ENCODE assay signal across 10 cellular contexts in genomic region chr5:114362977-114363721, GRCh38. TPM values are rescaled to one million over a fixed set of nuclear protein-coding genes. Genes with fewer than 3 reads are reported as not detected.
DNase-seq lines count a peak whose midpoint lies in the region; ATAC-seq, FAIRE-seq and TF ChIP-seq lines count a peak whose summit lies in the region.
"Had no signal": no experiment of that assay in that cellular context is flagged by ENCODE, and none has a peak within 500 bp of the region (broad histone marks: within the 10 kb centered on the region; RNA-seq: fewer than 3 reads in every experiment).

No MANE protein-coding gene starts in this region.

- peak overlapping the region; percentile 35 for H4K5ac ChIP-seq in H1 (ENCODE audit: insufficient read length, low read depth, low read length)

- H3K27me3 Mint-ChIP-seq in Calu3 (ENCODE audit: unreplicated experiment) (peaks cover 35% of the 10 kb centered on the region), nephron (ENCODE audit: low read depth) (peaks cover 86% of the 10 kb centered on the region)

- peak overlapping the region; percentile 72 for H4K91ac ChIP-seq in H1 (replicated peaks; ENCODE audit: insufficient read length, low read length)

- H2AFZ ChIP-seq in H1 (ENCODE audit: low read length), result no peak overlapping the region

- H2BK5ac ChIP-seq in H1 (ENCODE audit: low read depth, low read length), result no peak overlapping the region; the same call in 1 of the 2 replicates

- H3K9ac ChIP-seq in H1 (replicated peaks in 1 of 4; ENCODE audit: extremely low read depth in 1 of 4, low read depth in 3 of 4, low read length in 3 of 4), result peak overlapping the region; percentile 46 to 84 (median 69)

- peaks cover 0 to 9% (median under 1%) of the 10 kb centered on the region in 4 experiments; a peak in 3 of 7 replicates for H3K4me1 ChIP-seq in H1 (replicated peaks in 1 of 4; ENCODE audit: control insufficient read depth in 3 of 4, insufficient read depth in 4 of 4, low read length in 3 of 4)
- no peaks in the 10 kb centered on the region for H3K4me1 ChIP-seq in effector memory CD4-positive, alpha-beta T cell (ENCODE audit: control insufficient read depth, insufficient read depth, low read length, poor library complexity, severe bottlenecking)

- no peak for TF ChIP-seq POLR2A in H1 (IDR thresholded peaks at IDR 0.05; ENCODE audit: control extremely low read depth in 1 of 2, low read depth in 2 of 2, low read length in 2 of 2)

- peaks cover 0 to 3% of the 10 kb centered on the region in 2 experiments for H4K20me1 ChIP-seq in H1 (replicated peaks in 1 of 2; ENCODE audit: control insufficient read depth in 1 of 2, insufficient read depth in 2 of 2, low read length in 2 of 2)

- H3K36me3 ChIP-seq in H1 (ENCODE audit: control insufficient read depth in 2 of 4, insufficient read depth in 4 of 4, low read length in 3 of 4), result peaks cover 0 to 41% (median 0%) of the 10 kb centered on the region in 4 experiments; a peak in 1 of 8 replicates
- no peaks in the 10 kb centered on the region for H3K36me3 ChIP-seq in effector memory CD4-positive, alpha-beta T cell (ENCODE audit: control insufficient read depth, insufficient read depth, low read length)

- POLR2A ChIA-PET in H1 (lab: Charles Lee; ENCODE audit: partially characterized antibody), result interaction anchor here (0.8 to 3.2 kb wide), 6 partner anchors 10 to 86 kb away, joined by 3 to 18 read pairs (median 4); no protein-coding TSS in a partner anchor

- H3K36me3 Mint-ChIP-seq in Calu3 (ENCODE audit: insufficient read depth, unreplicated experiment) (peaks cover 21% of the 10 kb centered on the region), nephron (ENCODE audit: low read depth) (no peaks in the 10 kb centered on the region)
- H3K36me3 Mint-ChIP-seq: activated naive CD8-positive, alpha-beta T cell had no signal

- no peak for TF ChIP-seq EP300 in H1 (IDR thresholded peaks at IDR 0.05; ENCODE audit: borderline replicate concordance in 1 of 2, low read depth in 2 of 2, low read length in 2 of 2)

- H3K9me3 Mint-ChIP-seq in Calu3 (ENCODE audit: low read depth, unreplicated experiment) (no peaks in the 10 kb centered on the region), nephron (no peaks in the 10 kb centered on the region)

- no peak overlapping the region for H3K23ac ChIP-seq in H1 (ENCODE audit: insufficient read length)

- TF ChIP-seq CTCF in Calu3 (IDR thresholded peaks at IDR 0.05; ENCODE audit: unreplicated experiment) (no peak), H1 (IDR thresholded peaks at IDR 0.05; ENCODE audit: control extremely low read depth in 1 of 3, insufficient read depth in 1 of 3, low read depth in 1 of 3, low read length in 3 of 3) (no peak), nephron (IDR thresholded peaks at IDR 0.05; ENCODE audit: unreplicated experiment in 3 of 3) (no peak)

- no peak overlapping the region for H3K27ac Mint-ChIP-seq in Calu3 (ENCODE audit: unreplicated experiment)
- H3K27ac Mint-ChIP-seq in nephron, result no peak overlapping the region
- H3K27ac Mint-ChIP-seq: activated naive CD8-positive, alpha-beta T cell had no signal

- H4K8ac ChIP-seq in H1 (ENCODE audit: extremely low read depth, insufficient read depth, low read length), result peak overlapping the region; percentile 69

- H3K18ac ChIP-seq in H1 (ENCODE audit: extremely low read depth, low read length), result peak overlapping the region; percentile 68; the same call in 1 of the 2 replicates

- peak overlapping the region; percentile 95 to 96 for H3K4me2 ChIP-seq in H1 (ENCODE audit: insufficient read depth in 1 of 2, low read depth in 2 of 2, low read length in 2 of 2)

- H3K79me2 ChIP-seq in H1 (ENCODE audit: control insufficient read depth in 1 of 2, insufficient read depth in 2 of 2, low read length in 2 of 2), result peaks cover 2 to 52% of the 10 kb centered on the region in 2 experiments; a peak in 3 of 4 replicates

- peak overlapping the region; percentile 99 for H3K4me3 Mint-ChIP-seq in Calu3 (ENCODE audit: low read depth, unreplicated experiment)
- H3K4me3 Mint-ChIP-seq in nephron, result peak overlapping the region; percentile 95 to 97 (median 95)
- H3K4me3 Mint-ChIP-seq: activated naive CD8-positive, alpha-beta T cell had no signal

- 2% methylated on average over 58 of the region's 61 CpGs; no CpG with 5 or more reads in 1 of the 2 experiments for WGBS in H1 (ENCODE audit: extremely low coverage in 1 of 2, insufficient coverage in 1 of 2, insufficient read length in 1 of 2, insufficient replicate concordance in 2 of 2, low coverage in 1 of 2, low lambda C conversion rate in 2 of 2, missing lambda C conversion rate in 1 of 2), 2 experiments

- H2BK20ac ChIP-seq in H1 (ENCODE audit: low read length), result no peak overlapping the region

- CTCF ChIA-PET in Calu3 (lab: Charles Lee), result no interaction called here
- CTCF ChIA-PET in H1 (lab: Charles Lee; ENCODE audit: partially characterized antibody), result interaction anchor here (1.1 to 12.4 kb wide), 3 partner anchors 37 to 344 kb away, joined by 3 to 176 read pairs (median 5); no protein-coding TSS in a partner anchor

- H2BK15ac ChIP-seq in H1 (ENCODE audit: low read length), result no peak overlapping the region

- H3K23me2 ChIP-seq in H1 (ENCODE audit: low read depth, low read length), result peaks cover 8% of the 10 kb centered on the region; the same call in 1 of the 2 replicates

- no peak for DNase-seq in Calu3
- DNase-seq in Jurkat, Clone E6-1 (ENCODE audit: low read depth, low spot score), result no peak
- DNase-seq in H1 (ENCODE audit: low read depth in 1 of 2, low spot score in 2 of 2), result peak in 1 of 2 experiments; percentile 55
- no peak for DNase-seq in effector memory CD4-positive, alpha-beta T cell
- no peak for DNase-seq in COLO829 (ENCODE audit: low spot score)
- DNase-seq in pons (ENCODE audit: low spot score), result no peak
- DNase-seq: NCI-H1048 had no signal

- no peaks in the 10 kb centered on the region for H3K9me3 ChIP-seq in H1 (ENCODE audit: insufficient read depth in 2 of 2, low read depth in 1 of 2, low read length in 1 of 2)
- no peaks in the 10 kb centered on the region for H3K9me3 ChIP-seq in effector memory CD4-positive, alpha-beta T cell (ENCODE audit: control insufficient read depth, low read length)

- no peak overlapping the region for H3K27ac ChIP-seq in H1 (ENCODE audit: low read depth, low read length)
- no peak overlapping the region for H3K27ac ChIP-seq in effector memory CD4-positive, alpha-beta T cell (ENCODE audit: insufficient read depth, low read length, poor library complexity, severe bottlenecking)

- H2BK120ac ChIP-seq in H1 (replicated peaks; ENCODE audit: low read depth, low read length), result no peak overlapping the region

- peaks cover 0 to 4% (median 0%) of the 10 kb centered on the region in 4 experiments; a peak in 1 of 7 replicates for H3K27me3 ChIP-seq in H1 (replicated peaks in 1 of 4; ENCODE audit: control insufficient read depth in 3 of 4, extremely low read depth in 1 of 4, insufficient read depth in 3 of 4, low read length in 3 of 4)
- H3K27me3 ChIP-seq in effector memory CD4-positive, alpha-beta T cell (replicated peaks; ENCODE audit: control insufficient read depth, insufficient read depth, low read length, poor library complexity, severe bottlenecking), result peaks cover 6% of the 10 kb centered on the region

- no peak for FAIRE-seq in H1 (lab: Jason Lieb, UNC)

- no peak overlapping the region for H2BK12ac ChIP-seq in H1 (ENCODE audit: low read depth, low read length)

- no peak for ATAC-seq in GM18520 (IDR thresholded peaks at IDR 0.05; ENCODE audit: unreplicated experiment)

- no peaks in the 10 kb centered on the region for H3K79me1 ChIP-seq in H1 (ENCODE audit: low read depth, low read length)

- H2AK5ac ChIP-seq in H1 (ENCODE audit: low read depth, low read length), result no peak overlapping the region

- peak overlapping the region; percentile 80 for H3K4me3 ChIP-seq in Jurkat, Clone E6-1 (ENCODE audit: low read length)
- H3K4me3 ChIP-seq in H1 (ENCODE audit: extremely low read depth in 1 of 4, insufficient read depth in 2 of 4, low read depth in 3 of 4, low read length in 4 of 4), result peak overlapping the region; percentile 83 to 90 (median 88)
- no peak overlapping the region for H3K4me3 ChIP-seq in effector memory CD4-positive, alpha-beta T cell (ENCODE audit: insufficient read depth, low read depth, low read length, poor library complexity, severe bottlenecking)

- H3K56ac ChIP-seq in H1 (replicated peaks; ENCODE audit: insufficient read length, low read depth, low read length), result no peak overlapping the region

- no TSS peak for BruUV-seq in Calu3 (replicated peaks; lab: Mats Ljungman, UMichigan)

- no peak for TF ChIP-seq RAD21 in H1 (IDR thresholded peaks at IDR 0.05 in 1 of 2, conservative IDR thresholded peaks at IDR 0.05 in 1 of 2; ENCODE audit: low read depth in 2 of 2, low read length in 2 of 2)

- H3K4ac ChIP-seq in H1 (replicated peaks; ENCODE audit: insufficient read length, low read depth, low read length), result no peak overlapping the region

- H3K4me1 Mint-ChIP-seq in Calu3 (ENCODE audit: low read depth, unreplicated experiment), result no peaks in the 10 kb centered on the region
- peaks cover 20% of the 10 kb centered on the region for H3K4me1 Mint-ChIP-seq in nephron

- intact Hi-C loops in Calu3 (cut with micrococcal nuclease; ENCODE audit: unreplicated experiment), result loop anchor here (1.0 to 10.0 kb wide), 3 partner anchors 84 to 882 kb away; no protein-coding TSS in a partner anchor

- H3K14ac ChIP-seq in H1 (ENCODE audit: insufficient read length), result no peak overlapping the region

TF ChIP-seq in H1, 55 proteins besides CTCF, POLR2A, EP300 and RAD21 (continues in another document):
- TF ChIP-seq TAF1 (IDR thresholded peaks at IDR 0.05; ENCODE audit: low read depth, low read length) (no peak), E2F6 (IDR thresholded peaks at IDR 0.05) (peak; percentile 6; the same call in 1 of the 2 replicates), KDM4A (IDR thresholded peaks at IDR 0.05; ENCODE audit: low read depth, low read length, severe bottlenecking) (peak; percentile 42)

RNA-seq across cellular contexts. Expression of gene KCNN2, which starts 1.3 kb away (rescaled TPM):
- total RNA-seq in Calu3 (2022), result 1.2 and 2.0 TPM in 2 replicates
- polyA plus RNA-seq in Jurkat, Clone E6-1 (2012; ENCODE audit: insufficient read depth, insufficient read length), result 2.3 TPM
- 18.6 and 19.4 TPM in 2 replicates for total RNA-seq in H1 (2021; fragmentation: NEBNext Ultra II Directional; extraction: Animal tissue kit (Norgen Biotek cat#: 25700))
- polyA plus RNA-seq in H1 (2011; rRNA removed), result 13.1 and 13.6 TPM in 2 replicates
- polyA plus RNA-seq in H1 (2011; cell fraction: cytosol; rRNA removed), result 8.4 TPM
- 14.7 TPM for polyA plus RNA-seq in H1 (2011; cell fraction: nucleus; rRNA removed)
- 13.0 to 17.1 TPM (median 14.4 TPM) in 4 replicates for polyA plus RNA-seq in H1 (2012, experiment 1 of 2)
- 14.0 TPM for polyA plus RNA-seq in H1 (2012, experiment 2 of 2)
- 18.0 TPM for polyA plus RNA-seq in H1 (2013, experiment 1 of 2)
- 18.6 TPM for polyA plus RNA-seq in H1 (2013, experiment 2 of 2)
- polyA minus RNA-seq in H1 (2011; rRNA and poly(A)+ RNA removed), result 32.0 and 35.1 TPM in 2 replicates
- 15.5 TPM for polyA minus RNA-seq in H1 (2011; cell fraction: cytosol; rRNA and poly(A)+ RNA removed)
- 67.7 TPM for polyA minus RNA-seq in H1 (2011; cell fraction: nucleus; rRNA and poly(A)+ RNA removed)
